ENCODE assay signal across 6 cellular contexts in genomic region chr3:53035018-53035417, GRCh38. TPM values are rescaled to one million over a fixed set of nuclear protein-coding genes. Genes with fewer than 3 reads are reported as not detected.
A peak's percentile ranks its signal among the peaks of the same experiment; 100 is the strongest.
DNase-seq lines count a peak whose midpoint lies in the region; ATAC-seq, FAIRE-seq and TF ChIP-seq lines count a peak whose summit lies in the region.
"Not testable (repeated sequence)": the region's sequence is repeated elsewhere in the genome, so short reads cannot be mapped to it uniquely, and the experiment has no call there.

No MANE protein-coding gene starts in this region.

- TF ChIP-seq EP300 in H1 (IDR thresholded peaks at IDR 0.05; ENCODE audit: borderline replicate concordance in 1 of 2, low read depth in 2 of 2, low read length in 2 of 2); HepG2 (IDR thresholded peaks at IDR 0.05; ENCODE audit: low read depth in 2 of 2, low read length in 2 of 2); HepG2 (CRISPR knock-in tag; IDR thresholded peaks at IDR 0.05; ENCODE audit: borderline replicate concordance): not testable (repeated sequence)

- not testable (repeated sequence) for H2AFZ ChIP-seq in H1 (ENCODE audit: low read length); HepG2 (ENCODE audit: low read length)

- H3K27me3 Mint-ChIP-seq in CD4-positive, alpha-beta memory T cell; T-cell; activated T-helper 17 cell treated with anti-CD3 and anti-CD28 coated beads, Interleukin-2, amount 50 U/mL, for 72 hours; naive thymus-derived CD4-positive, alpha-beta T cell: not testable (repeated sequence)

- not testable (repeated sequence) for H3K23me2 ChIP-seq in H1 (ENCODE audit: low read depth, low read length)

- CTCF ChIA-PET in CD4-positive, alpha-beta memory T cell (lab: Charles Lee; ENCODE audit: partially characterized antibody): interaction anchor here (1.4 to 2.4 kb wide), 3 partner anchors 9 to 100 kb away, joined by 3 to 8 read pairs (median 8); no protein-coding TSS in a partner anchor
- CTCF ChIA-PET in T-cell (lab: Charles Lee); HepG2 (lab: Yijun Ruan, JAX; ENCODE audit: low intra/inter-chr PET ratio, low total read pairs): not testable (repeated sequence)
- CTCF ChIA-PET in H1 (lab: Charles Lee; ENCODE audit: partially characterized antibody): interaction anchor here (0.8 to 1.6 kb wide), 4 partner anchors 10 to 316 kb away, joined by 3 to 4 read pairs (median 3); no protein-coding TSS in a partner anchor
- CTCF ChIA-PET in naive thymus-derived CD4-positive, alpha-beta T cell (lab: Charles Lee): interaction anchor here (0.7 to 1.1 kb wide), 2 partner anchors 9 to 30 kb away, joined by 3 read pairs; no protein-coding TSS in a partner anchor

- not testable (repeated sequence) for H2BK120ac ChIP-seq in H1 (replicated peaks; ENCODE audit: low read depth, low read length)

- H4K8ac ChIP-seq in H1 (ENCODE audit: extremely low read depth, insufficient read depth, low read length): not testable (repeated sequence)

- H2AK5ac ChIP-seq in H1 (ENCODE audit: low read depth, low read length): not testable (repeated sequence)

- not testable (repeated sequence) for H4K5ac ChIP-seq in H1 (ENCODE audit: insufficient read length, low read depth, low read length)

- H3K4me1 ChIP-seq in CD4-positive, alpha-beta memory T cell (ENCODE audit: insufficient read depth, low read length): peaks cover 82% of the 10 kb centered on the region
- not testable (repeated sequence) for H3K4me1 ChIP-seq in H1 (replicated peaks in 1 of 4; ENCODE audit: control insufficient read depth in 3 of 4, insufficient read depth in 4 of 4, low read length in 3 of 4)
- H3K4me1 ChIP-seq in HepG2 (ENCODE audit: insufficient read depth, low read length): peaks cover 68% of the 10 kb centered on the region
- peaks cover 20 to 55% of the 10 kb centered on the region in 2 donors for H3K4me1 ChIP-seq in naive thymus-derived CD4-positive, alpha-beta T cell (ENCODE audit: control insufficient read depth in 2 of 2, insufficient read depth in 2 of 2, low read length in 2 of 2)

- POLR2A ChIA-PET in CD4-positive, alpha-beta memory T cell (lab: Charles Lee; ENCODE audit: partially characterized antibody): interaction anchor here (0.7 to 7.4 kb wide), 3 partner anchors 9 to 52 kb away, joined by 3 to 143 read pairs (median 9); partner anchors contain the start of gene SFMBT1
- POLR2A ChIA-PET in T-cell (lab: Charles Lee): not testable (repeated sequence)
- POLR2A ChIA-PET in H1 (lab: Charles Lee; ENCODE audit: partially characterized antibody): interaction anchor here (0.5 to 1.5 kb wide), 3 partner anchors 9 to 313 kb away, joined by 3 to 4 read pairs (median 3); no protein-coding TSS in a partner anchor
- POLR2A ChIA-PET in HepG2 (lab: Yijun Ruan, JAX): interaction anchor here (0.8 kb wide), 1 partner anchor 11 kb away, joined by 5 read pairs; the partner anchor contains the start of gene SFMBT1
- POLR2A ChIA-PET in naive thymus-derived CD4-positive, alpha-beta T cell (lab: Charles Lee): interaction anchor here (0.7 to 7.2 kb wide), 3 partner anchors 9 to 18 kb away, joined by 3 to 102 read pairs (median 10); partner anchors contain the start of gene SFMBT1

- not testable (repeated sequence) for DNase-seq in CD4-positive, alpha-beta memory T cell; T-cell; HepG2 (ENCODE audit: low spot score); naive thymus-derived CD4-positive, alpha-beta T cell
- peak in 1 of 2 experiments; percentile 19 for DNase-seq in H1 (ENCODE audit: low read depth in 1 of 2, low spot score in 2 of 2)

- not testable (repeated sequence) for H3K79me1 ChIP-seq in H1 (ENCODE audit: low read depth, low read length)

- not testable (repeated sequence) for H3K9ac ChIP-seq in H1 (replicated peaks in 1 of 4; ENCODE audit: extremely low read depth in 1 of 4, low read depth in 3 of 4, low read length in 3 of 4); HepG2 (ENCODE audit: insufficient read depth, low read depth, low read length)

- peak overlapping the region; percentile 57 to 91 (median 80) for H3K27ac Mint-ChIP-seq in CD4-positive, alpha-beta memory T cell
- H3K27ac Mint-ChIP-seq in T-cell: peak overlapping the region; percentile 88 to 90
- H3K27ac Mint-ChIP-seq in activated T-helper 17 cell treated with anti-CD3 and anti-CD28 coated beads, Interleukin-2, amount 50 U/mL, for 72 hours: not testable (repeated sequence)
- H3K27ac Mint-ChIP-seq in naive thymus-derived CD4-positive, alpha-beta T cell: peak overlapping the region in 6 of 9 donors; percentile 25 to 79 (median 62)

- not testable (repeated sequence) for H3K27me3 ChIP-seq in CD4-positive, alpha-beta memory T cell (ENCODE audit: insufficient read depth, low read length); H1 (replicated peaks in 1 of 4; ENCODE audit: control insufficient read depth in 3 of 4, extremely low read depth in 1 of 4, insufficient read depth in 3 of 4, low read length in 3 of 4); HepG2 (ENCODE audit: control insufficient read depth in 1 of 2, insufficient read depth in 2 of 2, low read length in 2 of 2); naive thymus-derived CD4-positive, alpha-beta T cell (ENCODE audit: control insufficient read depth in 2 of 2, insufficient read depth in 2 of 2, low read length in 2 of 2)

- not testable (repeated sequence) for H2BK15ac ChIP-seq in H1 (ENCODE audit: low read length)

- H4K91ac ChIP-seq in H1 (replicated peaks; ENCODE audit: insufficient read length, low read length): not testable (repeated sequence)

- not testable (repeated sequence) for H3K4me2 ChIP-seq in H1 (ENCODE audit: insufficient read depth in 1 of 2, low read depth in 2 of 2, low read length in 2 of 2)
- H3K4me2 ChIP-seq in HepG2 (ENCODE audit: low read depth, low read length): peak overlapping the region; percentile 26; the same call in 1 of the 2 replicates

- not testable (repeated sequence) for ATAC-seq in T-cell (replicated peaks in 1 of 4); activated T-helper 17 cell treated with anti-CD3 and anti-CD28 coated beads, Interleukin-2, amount 50 U/mL, for 72 hours (replicated peaks); naive thymus-derived CD4-positive, alpha-beta T cell
- ATAC-seq in HepG2: peak; percentile 60

- H3K4me1 Mint-ChIP-seq in CD4-positive, alpha-beta memory T cell: peaks cover 56 to 87% (median 71%) of the 10 kb centered on the region in 4 donors
- H3K4me1 Mint-ChIP-seq in T-cell: peaks cover 53 to 78% (median 70%) of the 10 kb centered on the region in 3 donors
- H3K4me1 Mint-ChIP-seq in activated T-helper 17 cell treated with anti-CD3 and anti-CD28 coated beads, Interleukin-2, amount 50 U/mL, for 72 hours: peaks cover 45% of the 10 kb centered on the region
- peaks cover 33 to 83% (median 75%) of the 10 kb centered on the region in 7 donors for H3K4me1 Mint-ChIP-seq in naive thymus-derived CD4-positive, alpha-beta T cell

- H2BK20ac ChIP-seq in H1 (ENCODE audit: low read length): not testable (repeated sequence)

- H3K36me3 Mint-ChIP-seq in CD4-positive, alpha-beta memory T cell: peaks cover 6 to 12% of the 10 kb centered on the region in 2 donors
- H3K36me3 Mint-ChIP-seq in T-cell; activated T-helper 17 cell treated with anti-CD3 and anti-CD28 coated beads, Interleukin-2, amount 50 U/mL, for 72 hours (ENCODE audit: low read depth): not testable (repeated sequence)
- peaks cover 0 to 11% (median 5%) of the 10 kb centered on the region in 5 donors for H3K36me3 Mint-ChIP-seq in naive thymus-derived CD4-positive, alpha-beta T cell

- H3K4me3 Mint-ChIP-seq in CD4-positive, alpha-beta memory T cell: peak overlapping the region in 6 of 8 donors; percentile 10 to 90 (median 70)
- H3K4me3 Mint-ChIP-seq in T-cell: peak overlapping the region in 1 of 3 donors; percentile 16
- H3K4me3 Mint-ChIP-seq in activated T-helper 17 cell treated with anti-CD3 and anti-CD28 coated beads, Interleukin-2, amount 50 U/mL, for 72 hours: peak overlapping the region; percentile 38
- H3K4me3 Mint-ChIP-seq in naive thymus-derived CD4-positive, alpha-beta T cell: peak overlapping the region in 1 of 10 donors; percentile 66

- not testable (repeated sequence) for H3K23ac ChIP-seq in H1 (ENCODE audit: insufficient read length)

- 91% methylated on average over 5 of the region's 5 CpGs; no CpG with 5 or more reads in 1 of the 2 experiments for WGBS in H1 (ENCODE audit: extremely low coverage in 1 of 2, insufficient coverage in 1 of 2, insufficient read length in 1 of 2, insufficient replicate concordance in 2 of 2, low coverage in 1 of 2, low lambda C conversion rate in 2 of 2, missing lambda C conversion rate in 1 of 2), 2 experiments
- 26% methylated on average over 5 of the region's 5 CpGs for WGBS in HepG2 (ENCODE audit: low lambda C conversion rate)

- H4K20me1 ChIP-seq in H1 (replicated peaks in 1 of 2; ENCODE audit: control insufficient read depth in 1 of 2, insufficient read depth in 2 of 2, low read length in 2 of 2): not testable (repeated sequence)
- peaks cover 12% of the 10 kb centered on the region; the same call in 1 of the 2 replicates for H4K20me1 ChIP-seq in HepG2 (ENCODE audit: insufficient read depth, low read length)

- BruUV-seq in HepG2 (replicated peaks; lab: Mats Ljungman, UMichigan): not testable (repeated sequence)

- in situ Hi-C loops in HepG2 (cut with HindIII; ENCODE audit: extremely low pct_ligation_motif_present, low pct_unique_long_range_greater_than_20kb): not testable (repeated sequence)

- FAIRE-seq in H1 (lab: Jason Lieb, UNC) (peak; percentile 94), HepG2 (lab: Jason Lieb, UNC) (peak; percentile 73)

- not testable (repeated sequence) for H3K4ac ChIP-seq in H1 (replicated peaks; ENCODE audit: insufficient read length, low read depth, low read length)

- H3K27ac ChIP-seq in CD4-positive, alpha-beta memory T cell (ENCODE audit: low read depth, low read length); H1 (ENCODE audit: low read depth, low read length); naive thymus-derived CD4-positive, alpha-beta T cell (ENCODE audit: low read depth, low read length): not testable (repeated sequence)
- H3K27ac ChIP-seq in HepG2 (ENCODE audit: extremely low read length, insufficient read depth, low read length): peak overlapping the region; percentile 53

- not testable (repeated sequence) for TF ChIP-seq RAD21 in H1 (IDR thresholded peaks at IDR 0.05 in 1 of 2, conservative IDR thresholded peaks at IDR 0.05 in 1 of 2; ENCODE audit: low read depth in 2 of 2, low read length in 2 of 2); HepG2 (CRISPR knock-in tag; IDR thresholded peaks at IDR 0.05)

- not testable (repeated sequence) for H2BK12ac ChIP-seq in H1 (ENCODE audit: low read depth, low read length)

- not testable (repeated sequence) for H3K36me3 ChIP-seq in CD4-positive, alpha-beta memory T cell (ENCODE audit: insufficient read depth, low read length); H1 (ENCODE audit: control insufficient read depth in 2 of 4, insufficient read depth in 4 of 4, low read length in 3 of 4); HepG2 (replicated peaks in 1 of 2; ENCODE audit: control insufficient read depth in 1 of 2, insufficient read depth in 2 of 2, low read length in 2 of 2); naive thymus-derived CD4-positive, alpha-beta T cell (ENCODE audit: control insufficient read depth in 2 of 3, insufficient read depth in 3 of 3, low read length in 3 of 3)

- not testable (repeated sequence) for H3K14ac ChIP-seq in H1 (ENCODE audit: insufficient read length)

- H3K4me3 ChIP-seq in CD4-positive, alpha-beta memory T cell (ENCODE audit: low read length in 2 of 2); H1 (ENCODE audit: extremely low read depth in 1 of 4, insufficient read depth in 2 of 4, low read depth in 3 of 4, low read length in 4 of 4); HepG2 (replicated peaks in 1 of 3; ENCODE audit: insufficient read depth in 1 of 3, low read depth in 2 of 3, low read length in 3 of 3); naive thymus-derived CD4-positive, alpha-beta T cell (ENCODE audit: low read length): not testable (repeated sequence)

- not testable (repeated sequence) for H2BK5ac ChIP-seq in H1 (ENCODE audit: low read depth, low read length)

- H3K79me2 ChIP-seq in H1 (ENCODE audit: control insufficient read depth in 1 of 2, insufficient read depth in 2 of 2, low read length in 2 of 2) (peaks cover 0 to 39% of the 10 kb centered on the region in 2 experiments; a peak in 2 of 4 replicates), HepG2 (ENCODE audit: insufficient read depth, low read length) (peaks cover 17% of the 10 kb centered on the region)

- intact Hi-C loops in CD4-positive, alpha-beta memory T cell (cut with micrococcal nuclease); HepG2 (cut with micrococcal nuclease; ENCODE audit: unreplicated experiment); naive thymus-derived CD4-positive, alpha-beta T cell (cut with micrococcal nuclease): not testable (repeated sequence)

- not testable (repeated sequence) for H3K56ac ChIP-seq in H1 (replicated peaks; ENCODE audit: insufficient read length, low read depth, low read length)

- not testable (repeated sequence) for H3K18ac ChIP-seq in H1 (ENCODE audit: extremely low read depth, low read length)

- not testable (repeated sequence) for TF ChIP-seq POLR2A in H1 (IDR thresholded peaks at IDR 0.05; ENCODE audit: control extremely low read depth in 1 of 2, low read depth in 2 of 2, low read length in 2 of 2); HepG2 (IDR thresholded peaks at IDR 0.05; ENCODE audit: insufficient read depth in 1 of 2, low read depth in 2 of 2, low read length in 2 of 2)

- not testable (repeated sequence) for TF ChIP-seq CTCF in H1 (IDR thresholded peaks at IDR 0.05; ENCODE audit: control extremely low read depth in 1 of 3, insufficient read depth in 1 of 3, low read depth in 1 of 3, low read length in 3 of 3); HepG2 (CRISPR knock-in tag; IDR thresholded peaks at IDR 0.05)

- not testable (repeated sequence) for H3K9me3 ChIP-seq in CD4-positive, alpha-beta memory T cell (ENCODE audit: control insufficient read depth in 1 of 2, low read length in 2 of 2); H1 (ENCODE audit: insufficient read depth in 2 of 2, low read depth in 1 of 2, low read length in 1 of 2); HepG2 (ENCODE audit: low read length); naive thymus-derived CD4-positive, alpha-beta T cell (ENCODE audit: control insufficient read depth in 2 of 3, low read length in 3 of 3)

- not testable (repeated sequence) for H3K9me3 Mint-ChIP-seq in CD4-positive, alpha-beta memory T cell; T-cell; activated T-helper 17 cell treated with anti-CD3 and anti-CD28 coated beads, Interleukin-2, amount 50 U/mL, for 72 hours; naive thymus-derived CD4-positive, alpha-beta T cell

RNA-seq across cellular contexts. Expression of gene SFMBT1, which starts 10.9 kb away (rescaled TPM):
- 10 to 100 TPM; 49.3 to 50.8 TPM for total RNA-seq in CD4-positive, alpha-beta memory T cell
- 10 to 100 TPM; 19.8 to 27.8 TPM for polyA plus RNA-seq in CD4-positive, alpha-beta memory T cell
- total RNA-seq in T-cell (10 to 100 TPM; 30.3 to 42.7 (median 37.7) TPM), HepG2 (2016; rRNA removed; fragmentation: Illumina TruSeq; extraction: Trizol) (12.8 and 15.6 TPM in 2 replicates)
- total RNA-seq in activated T-helper 17 cell treated with anti-CD3 and anti-CD28 coated beads, Interleukin-2, amount 50 U/mL, for 72 hours: 10 to 100 TPM; 26.1 to 29.9 TPM
- 16.8 and 18.7 TPM in 2 replicates for total RNA-seq in H1 (2021; fragmentation: NEBNext Ultra II Directional; extraction: Animal tissue kit (Norgen Biotek cat#: 25700))
- polyA plus RNA-seq in H1 (2011; rRNA removed) (5.5 and 8.1 TPM in 2 replicates), HepG2 (2011; rRNA removed) (3.8 and 4.0 TPM in 2 replicates)
- polyA plus RNA-seq in H1 (2011; cell fraction: cytosol; rRNA removed): 7.7 TPM
- polyA plus RNA-seq in H1 (2011; cell fraction: nucleus; rRNA removed): 9.5 TPM
- polyA plus RNA-seq in H1 (2012, experiment 1 of 2): 9.6 to 12.3 TPM (median 11.6 TPM) in 4 replicates
- 1.5 TPM for polyA plus RNA-seq in H1 (2012, experiment 2 of 2)
- 7.8 TPM for polyA plus RNA-seq in H1 (2013, experiment 1 of 2)
- 7.7 TPM for polyA plus RNA-seq in H1 (2013, experiment 2 of 2)
- 28.0 and 29.8 TPM in 2 replicates for polyA minus RNA-seq in H1 (2011; rRNA and poly(A)+ RNA removed)
- 15.9 TPM for polyA minus RNA-seq in H1 (2011; cell fraction: cytosol; rRNA and poly(A)+ RNA removed)
- 24.0 TPM for polyA minus RNA-seq in H1 (2011; cell fraction: nucleus; rRNA and poly(A)+ RNA removed)
- 8.9 and 9.3 TPM in 2 replicates for total RNA-seq in HepG2 (2016; cell fraction: cytosol; rRNA removed; fragmentation: Illumina TruSeq; extraction: Trizol; ENCODE audit: low read depth)
- 14.5 and 15.1 TPM in 2 replicates for total RNA-seq in HepG2 (2016; cell fraction: insoluble cytoplasmic fraction; rRNA removed; fragmentation: Illumina TruSeq; extraction: Trizol)
- 10.0 and 10.3 TPM in 2 replicates for total RNA-seq in HepG2 (2016; cell fraction: membrane; rRNA removed; fragmentation: Illumina TruSeq; extraction: Trizol)
- total RNA-seq in HepG2 (2016; cell fraction: nucleus; rRNA removed; fragmentation: Illumina TruSeq; extraction: Trizol): 9.9 and 12.6 TPM in 2 replicates
- 2.9 and 3.8 TPM in 2 replicates for polyA plus RNA-seq in HepG2 (2011; cell fraction: cytosol; rRNA removed)
- polyA plus RNA-seq in HepG2 (2011; cell fraction: nucleus; rRNA removed): 3.1 and 5.0 TPM in 2 replicates
- 3.3 TPM in 2 replicates for polyA plus RNA-seq in HepG2 (2012)
- polyA plus RNA-seq in HepG2 (2016; cell fraction: cytosol; fragmentation: Illumina TruSeq; extraction: Trizol; ENCODE audit: low read depth): 1.5 TPM in 2 replicates
- 9.8 and 11.0 TPM in 2 replicates for polyA plus RNA-seq in HepG2 (2016; cell fraction: insoluble cytoplasmic fraction; fragmentation: Illumina TruSeq; extraction: Trizol; ENCODE audit: low read depth)
- polyA plus RNA-seq in HepG2 (2016; cell fraction: membrane; fragmentation: Illumina TruSeq; extraction: Trizol; ENCODE audit: low read depth): 4.1 and 4.6 TPM in 2 replicates
- polyA plus RNA-seq in HepG2 (2016; cell fraction: nucleus; fragmentation: Illumina TruSeq; extraction: Trizol; ENCODE audit: insufficient read depth, low read depth): 9.0 and 10.5 TPM in 2 replicates
- 13.9 and 50.6 TPM in 2 replicates for polyA minus RNA-seq in HepG2 (2011; rRNA and poly(A)+ RNA removed; ENCODE audit: low replicate concordance)
- polyA minus RNA-seq in HepG2 (2011; cell fraction: cytosol; rRNA and poly(A)+ RNA removed): 5.8 and 10.0 TPM in 2 replicates
- 13.1 and 13.9 TPM in 2 replicates for polyA minus RNA-seq in HepG2 (2011; cell fraction: nucleus; rRNA and poly(A)+ RNA removed)
- 10 to 100 TPM; 28.4 to 47.1 (median 39.0) TPM for total RNA-seq in naive thymus-derived CD4-positive, alpha-beta T cell
- 10 to 100 TPM in 1 of 2 donors, 1 to 10 TPM in 1; 9.9 to 25.3 TPM for polyA plus RNA-seq in naive thymus-derived CD4-positive, alpha-beta T cell
